ENCODE assay signal across 19 cellular contexts in the genomic region with DNA sequence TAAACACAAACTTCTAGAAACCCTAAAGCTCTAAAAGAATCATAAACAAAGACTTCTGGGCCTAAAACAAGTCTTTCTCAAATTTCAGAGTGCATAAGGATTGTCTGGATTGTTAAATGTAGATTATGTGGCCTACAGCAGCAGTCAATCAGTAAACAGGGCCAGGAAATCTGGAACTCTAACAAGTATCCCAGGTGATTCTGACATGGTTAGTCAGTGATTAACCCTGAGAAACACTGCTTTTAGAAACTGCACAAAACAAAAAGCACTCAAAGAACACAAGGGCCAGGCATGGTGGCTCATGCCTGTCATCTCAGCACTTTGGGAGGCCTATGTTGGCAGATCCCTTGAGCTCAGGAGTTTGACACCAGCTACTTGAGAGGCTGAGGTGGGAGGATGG. TPM values are rescaled to one million over a fixed set of nuclear protein-coding genes. Genes with fewer than 3 reads are reported as not detected.
A peak's percentile ranks its signal among the peaks of the same experiment; 100 is the strongest.
DNase-seq lines count a peak whose midpoint lies in the region; ATAC-seq and TF ChIP-seq lines count a peak whose summit lies in the region.
"Had no signal": no experiment of that assay in that cellular context is flagged by ENCODE, and none has a peak within 500 bp of the region (broad histone marks: within the 10 kb centered on the region; RNA-seq: fewer than 3 reads in every experiment).

No MANE protein-coding gene starts in this region.

- H3K36me3 ChIP-seq in adrenal gland (replicated peaks in 1 of 2) (peaks cover 0 to 25% of the 10 kb centered on the region in 2 donors), mesenchymal stem cell (ENCODE audit: control insufficient read depth in 1 of 2, insufficient read depth in 2 of 2, low read depth in 1 of 2, low read length in 2 of 2) (peaks cover 18 to 51% of the 10 kb centered on the region in 2 experiments), tibial nerve (peaks cover 0 to 60% (median 0%) of the 10 kb centered on the region in 3 donors)

- H3K79me1 ChIP-seq in mesenchymal stem cell (replicated peaks; ENCODE audit: low read length, poor library complexity, severe bottlenecking): peaks cover 28% of the 10 kb centered on the region

- H3K36me3 Mint-ChIP-seq in activated CD8-positive, alpha-beta memory T cell treated with anti-CD3 and anti-CD28 coated beads, Interleukin-2, amount 10 ng/mL, durations not matched to agents 7 days and 5 days: peaks cover 28% of the 10 kb centered on the region

- TF ChIP-seq POLR2A in adrenal gland (IDR thresholded peaks at IDR 0.05): no peak
- no peak for TF ChIP-seq POLR2A in tibial nerve (IDR thresholded peaks at IDR 0.05)

- no peak for DNase-seq in activated CD8-positive, alpha-beta memory T cell treated with anti-CD3 and anti-CD28 coated beads, Interleukin-2, amount 10 ng/mL, durations not matched to agents 7 days and 5 days
- DNase-seq in activated CD8-positive, alpha-beta memory T cell treated with anti-CD3 and anti-CD28 coated beads for 24 hours: no peak
- DNase-seq in adrenal gland: no peak
- DNase-seq in mesenchymal stem cell: no peak
- DNase-seq in left lobe of liver (ENCODE audit: low spot score): no peak
- DNase-seq in tibial nerve (ENCODE audit: low spot score in 2 of 2): no peak
- DNase-seq: CD4-positive, CD25-positive, alpha-beta regulatory T cell; COR-L47; GF-D8; HCEC 1CT; Kasumi-1; MM.1S; NCI-H1092; NCI-H1436 treated with DMSO at 0.1 percent for 48 hours; NCI-H2029 had no signal

- no peak overlapping the region for H2BK5ac ChIP-seq in mesenchymal stem cell (ENCODE audit: low read depth, low read length, poor library complexity, severe bottlenecking)

- H2BK120ac ChIP-seq in mesenchymal stem cell (ENCODE audit: low read depth, low read length): no peak overlapping the region

- no peak overlapping the region for H3K4me3 Mint-ChIP-seq in activated CD8-positive, alpha-beta memory T cell treated with anti-CD3 and anti-CD28 coated beads, Interleukin-2, amount 10 ng/mL, durations not matched to agents 7 days and 5 days
- H3K4me3 Mint-ChIP-seq: GM23338 had no signal

- H3K4ac ChIP-seq in mesenchymal stem cell (ENCODE audit: low read depth in 1 of 2, low read length in 2 of 2): no peak overlapping the region

- intact Hi-C loops in adrenal gland (cut with DNase I): no loop called here

- H4K8ac ChIP-seq in mesenchymal stem cell (ENCODE audit: low read length): no peak overlapping the region

- no peak overlapping the region for H3K18ac ChIP-seq in mesenchymal stem cell (ENCODE audit: low read depth in 1 of 2, low read length in 2 of 2)

- H3K9ac ChIP-seq in mesenchymal stem cell (ENCODE audit: low read length): no peak overlapping the region

- H3K14ac ChIP-seq in mesenchymal stem cell (ENCODE audit: low read length in 2 of 2): no peak overlapping the region

- H3K9me3 Mint-ChIP-seq in activated CD8-positive, alpha-beta memory T cell treated with anti-CD3 and anti-CD28 coated beads, Interleukin-2, amount 10 ng/mL, durations not matched to agents 7 days and 5 days (ENCODE audit: low read depth): no peaks in the 10 kb centered on the region
- H3K9me3 Mint-ChIP-seq: CD4-positive, CD25-positive, alpha-beta regulatory T cell; GM23338 had no signal

- no peak for TF ChIP-seq CTCF in adrenal gland (IDR thresholded peaks at IDR 0.05)
- TF ChIP-seq CTCF in tibial nerve (IDR thresholded peaks at IDR 0.05): no peak

- TF ChIP-seq EP300 in tibial nerve (IDR thresholded peaks at IDR 0.05): no peak

- no peak overlapping the region for H3K4me3 ChIP-seq in adrenal gland
- H3K4me3 ChIP-seq in mesenchymal stem cell (ENCODE audit: insufficient read depth in 1 of 2, low read depth in 1 of 2, low read length in 2 of 2): no peak overlapping the region
- no peak overlapping the region for H3K4me3 ChIP-seq in tibial nerve
- H3K4me3 ChIP-seq: GM23338, SJSA1 had no signal

- no peaks in the 10 kb centered on the region for H3K9me3 ChIP-seq in adrenal gland (replicated peaks in 1 of 3)
- no peaks in the 10 kb centered on the region for H3K9me3 ChIP-seq in mesenchymal stem cell (ENCODE audit: control insufficient read depth, low read length)
- H3K9me3 ChIP-seq in tibial nerve: no peaks in the 10 kb centered on the region
- H3K9me3 ChIP-seq: SJSA1 had no signal

- H4K91ac ChIP-seq in mesenchymal stem cell (ENCODE audit: low read length): no peak overlapping the region

- H2AK5ac ChIP-seq in mesenchymal stem cell (ENCODE audit: low read length, severe bottlenecking): no peak overlapping the region

- H2AFZ ChIP-seq in mesenchymal stem cell (ENCODE audit: low read depth, low read length): no peak overlapping the region
- H2AFZ ChIP-seq: GM23338 had no signal

- no peak overlapping the region for H2BK15ac ChIP-seq in mesenchymal stem cell (ENCODE audit: low read depth, poor library complexity, severe bottlenecking)

- no peak for ATAC-seq in activated CD8-positive, alpha-beta memory T cell treated with anti-CD3 and anti-CD28 coated beads, Interleukin-2, amount 10 ng/mL, durations not matched to agents 7 days and 5 days
- ATAC-seq in left lobe of liver (no peak), HG02588 (IDR thresholded peaks at IDR 0.05; ENCODE audit: unreplicated experiment) (no peak)
- ATAC-seq: GM23338, Panc1 had no signal

- no peak overlapping the region for H2BK12ac ChIP-seq in mesenchymal stem cell (ENCODE audit: low read length in 2 of 2)

- H3K27ac ChIP-seq in adrenal gland (peak overlapping the region in 3 of 5 donors; percentile 2 to 32 (median 18)), mesenchymal stem cell (ENCODE audit: low read length, poor library complexity, severe bottlenecking) (peak overlapping the region; percentile 36), tibial nerve (no peak overlapping the region)
- H3K27ac ChIP-seq: SJSA1 had no signal

- H3K4me1 ChIP-seq in adrenal gland (replicated peaks in 1 of 2) (peaks cover 30 to 36% of the 10 kb centered on the region in 2 donors), mesenchymal stem cell (ENCODE audit: control insufficient read depth, insufficient read depth, low read depth, low read length) (peaks cover 10% of the 10 kb centered on the region), tibial nerve (peaks cover 0 to 25% (median 1%) of the 10 kb centered on the region in 4 donors)

- CTCF ChIA-PET in activated CD8-positive, alpha-beta memory T cell treated with anti-CD3 and anti-CD28 coated beads, Interleukin-2, amount 10 ng/mL, durations not matched to agents 7 days and 5 days (lab: Charles Lee): interaction anchor here (1.4 to 2.2 kb wide), 4 partner anchors 10 to 130 kb away, joined by 3 to 12 read pairs (median 4); a partner anchor contains a TSS

- H3K27me3 ChIP-seq in adrenal gland: no peaks in the 10 kb centered on the region
- no peaks in the 10 kb centered on the region for H3K27me3 ChIP-seq in mesenchymal stem cell (ENCODE audit: control insufficient read depth in 1 of 2, insufficient read depth in 1 of 2, low read length in 2 of 2)
- H3K27me3 ChIP-seq in tibial nerve: no peaks in the 10 kb centered on the region
- H3K27me3 ChIP-seq: SJSA1 had no signal

- no peaks in the 10 kb centered on the region for H3K27me3 Mint-ChIP-seq in activated CD8-positive, alpha-beta memory T cell treated with anti-CD3 and anti-CD28 coated beads, Interleukin-2, amount 10 ng/mL, durations not matched to agents 7 days and 5 days

- H3K4me1 Mint-ChIP-seq in activated CD8-positive, alpha-beta memory T cell treated with anti-CD3 and anti-CD28 coated beads, Interleukin-2, amount 10 ng/mL, durations not matched to agents 7 days and 5 days: peaks cover 38% of the 10 kb centered on the region

- peak overlapping the region; percentile 43 for H3K27ac Mint-ChIP-seq in activated CD8-positive, alpha-beta memory T cell treated with anti-CD3 and anti-CD28 coated beads, Interleukin-2, amount 10 ng/mL, durations not matched to agents 7 days and 5 days
- H3K27ac Mint-ChIP-seq: GM23338 had no signal

- H3K4me2 ChIP-seq in mesenchymal stem cell (ENCODE audit: low read length, poor library complexity, severe bottlenecking): peak overlapping the region; percentile 1
- H3K4me2 ChIP-seq: GM23338 had no signal

- H3K23ac ChIP-seq in mesenchymal stem cell (ENCODE audit: low read length in 2 of 2): peak overlapping the region in 1 of 2 experiments; percentile 19

RNA-seq across cellular contexts. Expression of a gene that starts 6.1 kb away (rescaled TPM):
- total RNA-seq in activated CD8-positive, alpha-beta memory T cell treated with anti-CD3 and anti-CD28 coated beads, Interleukin-2, amount 10 ng/mL, durations not matched to agents 7 days and 5 days: 10 to 100 TPM; 21.9 to 25.6 TPM
- total RNA-seq in adrenal gland (10 to 100 TPM in 7 of 8 donors, 1 to 10 TPM in 1; 8.2 to 29.1 (median 23.6) TPM), left lobe of liver (9.4 TPM), tibial nerve (10 to 100 TPM in 3 of 4 donors, 1 to 10 TPM in 1; 8.0 to 15.0 (median 12.2) TPM)
- polyA plus RNA-seq in adrenal gland: 10 to 100 TPM in 2 of 3 donors, 1 to 10 TPM in 1; 9.6 to 22.9 (median 12.5) TPM
- polyA plus RNA-seq in mesenchymal stem cell (2013, experiment 1 of 2): 13.5 TPM
- 13.6 TPM for polyA plus RNA-seq in mesenchymal stem cell (2013, experiment 2 of 2)

RNA-seq across cellular contexts. Expression of a gene that starts 6.4 kb away (rescaled TPM):
- total RNA-seq in activated CD8-positive, alpha-beta memory T cell treated with anti-CD3 and anti-CD28 coated beads, Interleukin-2, amount 10 ng/mL, durations not matched to agents 7 days and 5 days: 10 to 100 TPM; 33.1 to 48.5 TPM
- total RNA-seq in adrenal gland (10 to 100 TPM in 4 of 8 donors, 1 to 10 TPM in 4; 5.1 to 42.9 (median 12.3) TPM), left lobe of liver (5.3 TPM), tibial nerve (10 to 100 TPM in 3 of 4 donors, 1 to 10 TPM in 1; 9.2 to 13.3 (median 12.8) TPM)
- polyA plus RNA-seq in adrenal gland: 10 to 100 TPM; 15.4 to 24.5 (median 17.3) TPM
- polyA plus RNA-seq in mesenchymal stem cell (2013, experiment 1 of 2): 11.3 TPM
- polyA plus RNA-seq in mesenchymal stem cell (2013, experiment 2 of 2): 11.6 TPM

RNA-seq across cellular contexts. Expression of a gene that starts 19.7 kb away (rescaled TPM):
- 1 to 10 TPM; 7.7 to 9.1 TPM for total RNA-seq in activated CD8-positive, alpha-beta memory T cell treated with anti-CD3 and anti-CD28 coated beads, Interleukin-2, amount 10 ng/mL, durations not matched to agents 7 days and 5 days
- total RNA-seq in adrenal gland (1 to 10 TPM; 1.5 to 5.7 (median 3.6) TPM), left lobe of liver (1.9 TPM), tibial nerve (10 to 100 TPM in 1 of 4 donors, 1 to 10 TPM in 3; 6.5 to 13.8 (median 8.8) TPM)
- polyA plus RNA-seq in adrenal gland: 1 to 10 TPM; 1.5 to 6.2 (median 2.2) TPM
- 1.5 TPM for polyA plus RNA-seq in mesenchymal stem cell (2013, experiment 1 of 2)
- 1.3 TPM for polyA plus RNA-seq in mesenchymal stem cell (2013, experiment 2 of 2)

RNA-seq across cellular contexts. Expression of a gene that starts 26.7 kb away (rescaled TPM):
- total RNA-seq in activated CD8-positive, alpha-beta memory T cell treated with anti-CD3 and anti-CD28 coated beads, Interleukin-2, amount 10 ng/mL, durations not matched to agents 7 days and 5 days: 100 to 1,000 TPM; 333 to 502 TPM
- 100 to 1,000 TPM; 116 to 309 (median 181) TPM for total RNA-seq in adrenal gland
- polyA plus RNA-seq in adrenal gland: 100 to 1,000 TPM in 2 of 3 donors, 10 to 100 TPM in 1; 86.3 to 163 (median 135) TPM
- polyA plus RNA-seq in mesenchymal stem cell (2013, experiment 1 of 2): 84.5 TPM
- 80.3 TPM for polyA plus RNA-seq in mesenchymal stem cell (2013, experiment 2 of 2)
- total RNA-seq in left lobe of liver: 14.7 TPM
- total RNA-seq in tibial nerve: 100 to 1,000 TPM; 175 to 325 (median 248) TPM

Comparison
In these comparisons a context has a peak if more than half of its experiments do, and no peak if none do; other contexts are left out.
1. H3K27ac ChIP-seq: peak in adrenal gland (3 of 5) and mesenchymal stem cell (single experiment); none in tibial nerve (0 of 4).